In the genomic region with DNA sequence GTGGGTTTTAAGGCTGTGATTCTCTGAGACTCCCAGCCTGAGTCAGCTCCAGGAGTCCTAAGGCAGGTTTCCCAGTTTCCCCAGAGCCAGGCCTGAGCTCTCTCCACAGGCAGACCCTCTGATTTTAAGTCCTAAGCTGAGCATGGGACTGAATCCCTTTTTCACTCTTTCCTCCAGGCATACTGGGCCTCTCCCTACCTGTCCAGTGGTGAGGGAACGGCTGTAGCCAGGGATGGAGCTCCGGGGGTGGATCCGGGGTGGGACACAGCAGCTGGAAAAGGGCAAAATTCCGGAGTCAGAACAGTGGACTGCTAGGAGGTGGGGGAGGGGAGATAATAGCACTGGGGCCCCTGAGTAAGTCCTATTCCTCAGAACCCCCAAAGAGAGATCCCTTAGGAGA, we compare ENCODE assay signal across 1 cellular context.
TF ChIP-seq lines count a peak whose summit lies in the region.

No MANE protein-coding gene starts in this region.

TF ChIP-seq in WTC11, 78 proteins besides CTCF, POLR2A, EP300 and RAD21 (continued from another document):
- TF ChIP-seq, protein P1, sequence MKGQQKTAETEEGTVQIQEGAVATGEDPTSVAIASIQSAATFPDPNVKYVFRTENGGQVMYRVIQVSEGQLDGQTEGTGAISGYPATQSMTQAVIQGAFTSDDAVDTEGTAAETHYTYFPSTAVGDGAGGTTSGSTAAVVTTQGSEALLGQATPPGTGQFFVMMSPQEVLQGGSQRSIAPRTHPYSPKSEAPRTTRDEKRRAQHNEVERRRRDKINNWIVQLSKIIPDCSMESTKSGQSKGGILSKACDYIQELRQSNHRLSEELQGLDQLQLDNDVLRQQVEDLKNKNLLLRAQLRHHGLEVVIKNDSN (CRISPR knock-in tag; IDR thresholded peaks at IDR 0.05): no peak
